In genomic region chr1:236025836-236026235, GRCh38 we compare ENCODE assay signal across 1 cellular context.
TF ChIP-seq lines count a peak whose summit lies in the region.

No MANE protein-coding gene starts in this region.

TF ChIP-seq in K562, 482 proteins besides CTCF, POLR2A, EP300 and RAD21 (continued from another document):
- TF ChIP-seq, protein P1, sequence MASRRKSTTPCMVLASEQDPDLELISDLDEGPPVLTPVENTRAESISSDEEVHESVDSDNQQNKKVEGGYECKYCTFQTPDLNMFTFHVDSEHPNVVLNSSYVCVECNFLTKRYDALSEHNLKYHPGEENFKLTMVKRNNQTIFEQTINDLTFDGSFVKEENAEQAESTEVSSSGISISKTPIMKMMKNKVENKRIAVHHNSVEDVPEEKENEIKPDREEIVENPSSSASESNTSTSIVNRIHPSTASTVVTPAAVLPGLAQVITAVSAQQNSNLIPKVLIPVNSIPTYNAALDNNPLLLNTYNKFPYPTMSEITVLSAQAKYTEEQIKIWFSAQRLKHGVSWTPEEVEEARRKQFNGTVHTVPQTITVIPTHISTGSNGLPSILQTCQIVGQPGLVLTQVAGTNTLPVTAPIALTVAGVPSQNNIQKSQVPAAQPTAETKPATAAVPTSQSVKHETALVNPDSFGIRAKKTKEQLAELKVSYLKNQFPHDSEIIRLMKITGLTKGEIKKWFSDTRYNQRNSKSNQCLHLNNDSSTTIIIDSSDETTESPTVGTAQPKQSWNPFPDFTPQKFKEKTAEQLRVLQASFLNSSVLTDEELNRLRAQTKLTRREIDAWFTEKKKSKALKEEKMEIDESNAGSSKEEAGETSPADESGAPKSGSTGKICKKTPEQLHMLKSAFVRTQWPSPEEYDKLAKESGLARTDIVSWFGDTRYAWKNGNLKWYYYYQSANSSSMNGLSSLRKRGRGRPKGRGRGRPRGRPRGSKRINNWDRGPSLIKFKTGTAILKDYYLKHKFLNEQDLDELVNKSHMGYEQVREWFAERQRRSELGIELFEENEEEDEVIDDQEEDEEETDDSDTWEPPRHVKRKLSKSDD (conservative IDR thresholded peaks at IDR 0.05; ENCODE audit: low read length) = no peak
- TF ChIP-seq GATAD2A (IDR thresholded peaks at IDR 0.05) (no peak), NR4A1 (CRISPR knock-in tag; IDR thresholded peaks at IDR 0.05) (no peak), NR4A1 (tag; IDR thresholded peaks at IDR 0.05) (no peak), PML (IDR thresholded peaks at IDR 0.05; ENCODE audit: low read length) (no peak)
